Comparison of ENCODE assay signal across 11 cellular contexts in genomic region chr14:55101698-55102097, GRCh38. TPM values are rescaled to one million over a fixed set of nuclear protein-coding genes. Genes with fewer than 3 reads are reported as not detected.
A peak's percentile ranks its signal among the peaks of the same experiment; 100 is the strongest.
DNase-seq lines count a peak whose midpoint lies in the region; ATAC-seq and TF ChIP-seq lines count a peak whose summit lies in the region.
"Had no signal": no experiment of that assay in that cellular context is flagged by ENCODE, and none has a peak within 500 bp of the region (broad histone marks: within the 10 kb centered on the region; RNA-seq: fewer than 3 reads in every experiment).

No MANE protein-coding gene starts in this region.

- peak overlapping the region; percentile 91 for H3K27ac Mint-ChIP-seq in T-helper 2 cell treated with Interferon-gamma antibody and Interleukin-4, amounts not matched to agents 5 μg/mL and 100 μg/mL, for 36 hours

- 92 to 94% methylated on average over 5 of the region's 5 CpGs for WGBS in lung, 2 donors

- H3K36me3 ChIP-seq in ascending aorta (no peaks in the 10 kb centered on the region), lung (ENCODE audit: control insufficient read depth in 2 of 2, insufficient read depth in 2 of 2, low read length in 2 of 2) (no peaks in the 10 kb centered on the region), tibial artery (no peaks in the 10 kb centered on the region)

- DNase-seq in T-helper 2 cell treated with Interferon-gamma antibody and Interleukin-4, amounts not matched to agents 5 μg/mL and 100 μg/mL, for 36 hours (ENCODE audit: low spot score): no peak
- no peak for DNase-seq in T-helper 2 cell
- DNase-seq in ascending aorta (ENCODE audit: low spot score in 2 of 2): no peak
- no peak for DNase-seq in lung (ENCODE audit: low spot score)
- DNase-seq in tibial artery: peak in 1 of 2 donors; percentile 13
- DNase-seq in stimulated activated CD4-positive, alpha-beta T cell treated with anti-CD3 and anti-CD28 coated beads, Interleukin-4, amount 100 ng/mL, for 4 hours: no peak
- DNase-seq in superior temporal gyrus (ENCODE audit: extremely low spot score): no peak
- DNase-seq: activated gamma-delta T cell, SW 1271 had no signal

- H3K4me1 Mint-ChIP-seq in T-helper 2 cell treated with Interferon-gamma antibody and Interleukin-4, amounts not matched to agents 5 μg/mL and 100 μg/mL, for 36 hours (ENCODE audit: low read depth): peaks cover 54% of the 10 kb centered on the region

- TF ChIP-seq CTCF in ascending aorta (IDR thresholded peaks at IDR 0.05) (no peak), lung (IDR thresholded peaks at IDR 0.05; ENCODE audit: control extremely low read depth, extremely low read depth) (no peak), tibial artery (IDR thresholded peaks at IDR 0.05) (peak in 1 of 2 experiments; percentile 4)

- H3K27me3 ChIP-seq in ascending aorta (no peaks in the 10 kb centered on the region), lung (ENCODE audit: control insufficient read depth, insufficient read depth) (no peaks in the 10 kb centered on the region), tibial artery (no peaks in the 10 kb centered on the region)

- no peaks in the 10 kb centered on the region for H3K27me3 Mint-ChIP-seq in T-helper 2 cell treated with Interferon-gamma antibody and Interleukin-4, amounts not matched to agents 5 μg/mL and 100 μg/mL, for 36 hours (ENCODE audit: low read depth)
- H3K27me3 Mint-ChIP-seq: memory B cell had no signal

- intact Hi-C loops in ascending aorta (cut with DNase I): loop anchor here (2.0 to 5.0 kb wide), 2 partner anchors 29 to 49 kb away; partner anchors contain the start of gene MAPK1IP1L
- intact Hi-C loops in tibial artery (cut with DNase I; ENCODE audit: low total_unique reads): no loop called here

- H3K9me3 ChIP-seq in ascending aorta (no peaks in the 10 kb centered on the region), lung (ENCODE audit: control insufficient read depth in 2 of 2, insufficient read depth in 1 of 2, low read length in 1 of 2) (no peaks in the 10 kb centered on the region), tibial artery (peaks cover 0 to 4% (median 0%) of the 10 kb centered on the region in 3 donors)

- peaks cover 14 to 26% of the 10 kb centered on the region in 2 donors for H3K4me1 ChIP-seq in ascending aorta
- peaks cover 17 to 28% of the 10 kb centered on the region in 2 donors for H3K4me1 ChIP-seq in lung (ENCODE audit: control insufficient read depth in 2 of 2, insufficient read depth in 2 of 2, low read length in 2 of 2)
- H3K4me1 ChIP-seq in tibial artery: peaks cover 0 to 66% (median 50%) of the 10 kb centered on the region in 4 donors

- no peak for ATAC-seq in lung (ENCODE audit: insufficient read depth, low FRiP score)
- no peak for ATAC-seq in HG02870 (IDR thresholded peaks at IDR 0.05; ENCODE audit: unreplicated experiment)

- peaks cover 10% of the 10 kb centered on the region for H3K9me3 Mint-ChIP-seq in T-helper 2 cell treated with Interferon-gamma antibody and Interleukin-4, amounts not matched to agents 5 μg/mL and 100 μg/mL, for 36 hours

- peaks cover 14% of the 10 kb centered on the region for H3K36me3 Mint-ChIP-seq in T-helper 2 cell treated with Interferon-gamma antibody and Interleukin-4, amounts not matched to agents 5 μg/mL and 100 μg/mL, for 36 hours (ENCODE audit: low read depth)
- H3K36me3 Mint-ChIP-seq: memory B cell had no signal

- H3K4me3 Mint-ChIP-seq in T-helper 2 cell treated with Interferon-gamma antibody and Interleukin-4, amounts not matched to agents 5 μg/mL and 100 μg/mL, for 36 hours: no peak overlapping the region

- H3K4me3 ChIP-seq in ascending aorta: no peak overlapping the region
- H3K4me3 ChIP-seq in lung: no peak overlapping the region
- no peak overlapping the region for H3K4me3 ChIP-seq in tibial artery

- H3K27ac ChIP-seq in ascending aorta: peak overlapping the region; percentile 73 to 84
- peak overlapping the region; percentile 87 to 90 for H3K27ac ChIP-seq in lung (ENCODE audit: low read depth in 1 of 2, low read length in 1 of 2)
- peak overlapping the region; percentile 82 to 97 for H3K27ac ChIP-seq in tibial artery

RNA-seq across cellular contexts. Expression of gene LGALS3, which starts 27.4 kb away (rescaled TPM):
- total RNA-seq in ascending aorta: 358 TPM
- 100 to 1,000 TPM; 166 to 373 TPM for total RNA-seq in lung
- 100 to 1,000 TPM; 512 to 875 TPM for polyA plus RNA-seq in lung

RNA-seq across cellular contexts. Expression of gene MAPK1IP1L, which starts 50.3 kb away (rescaled TPM):
- total RNA-seq in ascending aorta (51.8 TPM), lung (10 to 100 TPM; 36.9 to 87.4 TPM)
- 10 to 100 TPM; 25.8 to 61.3 TPM for polyA plus RNA-seq in lung
